ENCODE assay signal across 9 cellular contexts in genomic region chr15:90886291-90886614, GRCh38. TPM values are rescaled to one million over a fixed set of nuclear protein-coding genes. Genes with fewer than 3 reads are reported as not detected.
A peak's percentile ranks its signal among the peaks of the same experiment; 100 is the strongest.
DNase-seq lines count a peak whose midpoint lies in the region; ATAC-seq and TF ChIP-seq lines count a peak whose summit lies in the region.
"Had no signal": no experiment of that assay in that cellular context is flagged by ENCODE, and none has a peak within 500 bp of the region (broad histone marks: within the 10 kb centered on the region; RNA-seq: fewer than 3 reads in every experiment).

No MANE protein-coding gene starts in this region.

- peaks cover 3% of the 10 kb centered on the region for H3K27me3 ChIP-seq in CD4-positive, alpha-beta T cell (ENCODE audit: control insufficient read depth, insufficient read depth, low read length)
- H3K27me3 ChIP-seq in Loucy (ENCODE audit: insufficient read depth, low read length, poor library complexity, severe bottlenecking) (no peaks in the 10 kb centered on the region), spleen (replicated peaks in 1 of 7) (peaks cover 0 to 12% (median 0%) of the 10 kb centered on the region in 7 donors), hepatocyte (no peaks in the 10 kb centered on the region)
- H3K27me3 ChIP-seq: brain microvascular endothelial cell had no signal

- H3K4me1 ChIP-seq in Loucy (ENCODE audit: insufficient read depth, low read length, poor library complexity, severe bottlenecking) (peaks cover 28% of the 10 kb centered on the region), spleen (peaks cover 34 to 91% (median 81%) of the 10 kb centered on the region in 6 donors), hepatocyte (ENCODE audit: insufficient read depth) (peaks cover 28% of the 10 kb centered on the region)

- peaks cover 15% of the 10 kb centered on the region for H3K27me3 Mint-ChIP-seq in CD4-positive, alpha-beta T cell
- no peaks in the 10 kb centered on the region for H3K27me3 Mint-ChIP-seq in endothelial cell (ENCODE audit: unreplicated experiment)

- H3K27ac Mint-ChIP-seq in CD4-positive, alpha-beta T cell = no peak overlapping the region
- peak overlapping the region; percentile 26 for H3K27ac Mint-ChIP-seq in endothelial cell (ENCODE audit: unreplicated experiment)

- POLR2A ChIA-PET in CD4-positive, alpha-beta T cell (lab: Charles Lee) = interaction anchor here (1.0 to 1.9 kb wide), 3 partner anchors 17 to 238 kb away, joined by 4 to 6 read pairs (median 5); partner anchors contain the start of gene MAN2A2

- intact Hi-C loops in CD4-positive, alpha-beta T cell (cut with DNase I, micrococcal nuclease) = loop anchor here (1.0 to 10.0 kb wide), 7 partner anchors 69 to 566 kb away; no protein-coding TSS in a partner anchor
- intact Hi-C loops in spleen (cut with DNase I; ENCODE audit: low total_unique reads) = loop anchor here (1.0 to 10.0 kb wide), 3 partner anchors 51 to 238 kb away; partner anchors contain the start of gene BLM

- 37 to 51% (median 42%) methylated on average over 5 of the region's 5 CpGs for WGBS in spleen, 5 donors
- WGBS in hepatocyte (ENCODE audit: low lambda C conversion rate, missing lambda C conversion rate) = 51% methylated on average over 5 of the region's 5 CpGs

- peaks cover 13% of the 10 kb centered on the region for H3K4me1 Mint-ChIP-seq in CD4-positive, alpha-beta T cell (ENCODE audit: low read depth)
- peaks cover 26% of the 10 kb centered on the region for H3K4me1 Mint-ChIP-seq in endothelial cell (ENCODE audit: unreplicated experiment)

- H3K4me3 Mint-ChIP-seq in CD4-positive, alpha-beta T cell = no peak overlapping the region
- H3K4me3 Mint-ChIP-seq in endothelial cell (ENCODE audit: unreplicated experiment) = peak overlapping the region; percentile 65

- no peaks in the 10 kb centered on the region for H3F3A ChIP-seq in Loucy (ENCODE audit: low read depth)

- TF ChIP-seq CTCF in CD4-positive, alpha-beta T cell (IDR thresholded peaks at IDR 0.05) = peak; percentile 24
- TF ChIP-seq CTCF in Loucy (conservative IDR thresholded peaks at IDR 0.05; ENCODE audit: low read length) (0 out of 2 replicates have a peak, but pooled peaks have one; percentile 9), endothelial cell (IDR thresholded peaks at IDR 0.05; ENCODE audit: unreplicated experiment) (peak; percentile 18), spleen (IDR thresholded peaks at IDR 0.05 in 8 of 11, conservative IDR thresholded peaks at IDR 0.05 in 3 of 11) (peak in 4 of 11 experiments; percentile 6 to 56 (median 40)), hepatocyte (IDR thresholded peaks at IDR 0.05; ENCODE audit: poor library complexity) (no peak)

- TF ChIP-seq POLR2A in spleen (IDR thresholded peaks at IDR 0.05) = no peak

- H3K79me2 ChIP-seq in Loucy (ENCODE audit: insufficient read depth, low read length) (peaks cover 42% of the 10 kb centered on the region), hepatocyte (no peaks in the 10 kb centered on the region)

- H3K4me3 ChIP-seq in Loucy (ENCODE audit: low read length, poor library complexity, severe bottlenecking) (peak overlapping the region; percentile 78), spleen (peak overlapping the region; percentile 38 to 80 (median 60)), hepatocyte (no peak overlapping the region)

- H3K36me3 Mint-ChIP-seq in CD4-positive, alpha-beta T cell (ENCODE audit: low read depth) = peaks cover under 1% of the 10 kb centered on the region
- peaks cover 11% of the 10 kb centered on the region for H3K36me3 Mint-ChIP-seq in endothelial cell (ENCODE audit: low read depth, unreplicated experiment)

- H3K9me3 ChIP-seq in CD4-positive, alpha-beta T cell (ENCODE audit: control insufficient read depth, low read length) = no peaks in the 10 kb centered on the region
- H3K9me3 ChIP-seq in Loucy (ENCODE audit: insufficient read depth, low read depth, low read length) (no peaks in the 10 kb centered on the region), spleen (no peaks in the 10 kb centered on the region), hepatocyte (ENCODE audit: low read depth) (no peaks in the 10 kb centered on the region)

- H3K36me3 ChIP-seq in Loucy (ENCODE audit: insufficient read depth, low read length) = peaks cover 9% of the 10 kb centered on the region; the same call in 1 of the 2 replicates
- peaks cover 0 to 74% (median 48%) of the 10 kb centered on the region in 6 donors for H3K36me3 ChIP-seq in spleen
- no peaks in the 10 kb centered on the region for H3K36me3 ChIP-seq in hepatocyte (replicated peaks; ENCODE audit: insufficient read depth, low read depth)

- no peak for ATAC-seq in CD4-positive, alpha-beta T cell (ENCODE audit: poor library complexity)
- ATAC-seq in GM19452 (IDR thresholded peaks at IDR 0.05; ENCODE audit: unreplicated experiment) = no peak

- H4K20me1 ChIP-seq in Loucy (ENCODE audit: insufficient read depth, low read length, poor library complexity, severe bottlenecking) (peaks cover 7% of the 10 kb centered on the region), hepatocyte (ENCODE audit: insufficient read depth, poor library complexity, severe bottlenecking) (no peaks in the 10 kb centered on the region)

- H3K4me2 ChIP-seq in Loucy (ENCODE audit: low read depth, low read length, poor library complexity, severe bottlenecking) = peak overlapping the region; percentile 77
- H3K4me2 ChIP-seq in hepatocyte = no peak overlapping the region

- H3K9me3 Mint-ChIP-seq in CD4-positive, alpha-beta T cell = no peaks in the 10 kb centered on the region
- no peaks in the 10 kb centered on the region for H3K9me3 Mint-ChIP-seq in endothelial cell (ENCODE audit: unreplicated experiment)

- DNase-seq in CD4-positive, alpha-beta T cell = no peak
- DNase-seq in endothelial cell (ENCODE audit: low spot score) (no peak), spleen (no peak), C1 segment of cervical spinal cord (lab: John Stamatoyannopoulos, UW) (no peak), activated gamma-delta T cell (lab: John Stamatoyannopoulos, UW) (no peak), hepatocyte (ENCODE audit: low spot score) (no peak)

- H3K27ac ChIP-seq in CD4-positive, alpha-beta T cell (ENCODE audit: low read depth, low read length) = no peak overlapping the region
- H3K27ac ChIP-seq in spleen = peak overlapping the region; percentile 64 to 98 (median 96)
- no peak overlapping the region for H3K27ac ChIP-seq in hepatocyte
- H3K27ac ChIP-seq: brain microvascular endothelial cell had no signal

- peak overlapping the region; percentile 20 for H3K9ac ChIP-seq in Loucy (ENCODE audit: low read depth, low read length, poor library complexity, severe bottlenecking)

- H3K9me2 ChIP-seq in Loucy (replicated peaks; ENCODE audit: low read depth, low read length) (no peaks in the 10 kb centered on the region), hepatocyte (replicated peaks; ENCODE audit: insufficient read depth) (no peaks in the 10 kb centered on the region)

- CTCF ChIA-PET in CD4-positive, alpha-beta T cell (lab: Charles Lee) = interaction anchor here (0.6 to 1.9 kb wide), 19 partner anchors 13 to 566 kb away, joined by 3 to 17 read pairs (median 4); partner anchors contain the start of gene HDDC3

- H2AFZ ChIP-seq in Loucy (ENCODE audit: low read length) (no peak overlapping the region), hepatocyte (no peak overlapping the region)

RNA-seq across cellular contexts. Expression of gene FES, which starts 1.9 kb away (rescaled TPM):
- total RNA-seq in CD4-positive, alpha-beta T cell = 1 to 10 TPM; 3.0 to 5.5 TPM
- 56.3 TPM for total RNA-seq in endothelial cell (ENCODE audit: unreplicated experiment)
- 100 to 1,000 TPM; 150 to 369 (median 272) TPM for total RNA-seq in spleen
- polyA plus RNA-seq in spleen = 100 to 1,000 TPM in 1 of 3 donors, 10 to 100 TPM in 2; 39.5 to 176 (median 89.2) TPM
- total RNA-seq in hepatocyte = 5.7 and 13.5 TPM in 2 replicates
- 7.3 and 11.0 TPM in 2 replicates for polyA plus RNA-seq in hepatocyte

RNA-seq across cellular contexts. Expression of gene MAN2A2, which starts 16.8 kb away (rescaled TPM):
- 100 to 1,000 TPM; 125 to 128 TPM for total RNA-seq in CD4-positive, alpha-beta T cell
- total RNA-seq in endothelial cell (ENCODE audit: unreplicated experiment) = 72.2 TPM
- total RNA-seq in spleen = 100 to 1,000 TPM; 105 to 167 (median 120) TPM
- polyA plus RNA-seq in spleen = 10 to 100 TPM; 13.7 to 46.1 (median 24.0) TPM
- total RNA-seq in hepatocyte = 8.3 and 11.2 TPM in 2 replicates
- polyA plus RNA-seq in hepatocyte = 32.7 and 44.5 TPM in 2 replicates

RNA-seq across cellular contexts. Expression of gene FURIN, which starts 17.9 kb away (rescaled TPM):
- 100 to 1,000 TPM in 1 of 2 experiments, 10 to 100 TPM in 1; 97.4 to 104 TPM for total RNA-seq in CD4-positive, alpha-beta T cell
- total RNA-seq in endothelial cell (ENCODE audit: unreplicated experiment) (143 TPM), spleen (100 to 1,000 TPM in 2 of 7 donors, 10 to 100 TPM in 5; 62.0 to 139 (median 86.8) TPM), hepatocyte (62.6 and 67.9 TPM in 2 replicates)
- polyA plus RNA-seq in spleen (10 to 100 TPM in 2 of 3 donors, 1 to 10 TPM in 1; 10.0 to 33.3 (median 10.9) TPM), hepatocyte (84.6 and 98.9 TPM in 2 replicates)

RNA-seq across cellular contexts. Expression of gene HDDC3, which starts 46.1 kb away (rescaled TPM):
- total RNA-seq in CD4-positive, alpha-beta T cell = 10 to 100 TPM in 1 of 2 experiments, 1 to 10 TPM in 1; 9.9 to 10.8 TPM
- total RNA-seq in endothelial cell (ENCODE audit: unreplicated experiment) = 14.5 TPM
- 10 to 100 TPM; 12.8 to 25.9 (median 18.0) TPM for total RNA-seq in spleen
- 10 to 100 TPM; 23.9 to 34.5 (median 31.0) TPM for polyA plus RNA-seq in spleen
- total RNA-seq in hepatocyte = 15.4 and 17.5 TPM in 2 replicates
- polyA plus RNA-seq in hepatocyte = 13.0 and 20.0 TPM in 2 replicates

RNA-seq across cellular contexts. Expression of gene UNC45A, which starts 48.8 kb away (rescaled TPM):
- 10 to 100 TPM; 17.6 to 18.9 TPM for total RNA-seq in CD4-positive, alpha-beta T cell
- 102 TPM for total RNA-seq in endothelial cell (ENCODE audit: unreplicated experiment)
- 10 to 100 TPM; 32.8 to 59.5 (median 42.6) TPM for total RNA-seq in spleen
- polyA plus RNA-seq in spleen = 10 to 100 TPM; 32.2 to 43.6 (median 32.8) TPM
- total RNA-seq in hepatocyte = 55.2 and 69.8 TPM in 2 replicates
- polyA plus RNA-seq in hepatocyte = 55.3 and 63.3 TPM in 2 replicates

Comparison
In these comparisons a context has a peak if more than half of its experiments do, and no peak if none do; other contexts are left out.
1. H3K27ac ChIP-seq: peak in spleen (8 of 8); none in CD4-positive, alpha-beta T cell (single experiment) and hepatocyte (single experiment).